8 cellular contexts compared by ENCODE assay signal in genomic region chr18:11947214-11948119, GRCh38.
DNase-seq lines count a peak whose midpoint lies in the region; ATAC-seq and TF ChIP-seq lines count a peak whose summit lies in the region.

No MANE protein-coding gene starts in this region.

- peak overlapping the region; percentile 44 for H3K4me3 ChIP-seq in GM06990 (replicated peaks; ENCODE audit: low read depth, low read length)

- no peaks in the 10 kb centered on the region for H3K27me3 ChIP-seq in GM06990 (replicated peaks; ENCODE audit: control insufficient read depth, insufficient read depth, low read length)

- peak; percentile 64 for DNase-seq in GM06990 (ENCODE audit: extremely low read depth, insufficient read length)
- peak; percentile 24 for DNase-seq in NCI-H2227 (lab: John Stamatoyannopoulos, UW; ENCODE audit: unreplicated experiment)
- peak; percentile 82 for DNase-seq in activated CD8-positive, alpha-beta memory T cell treated with anti-CD3 and anti-CD28 coated beads for 24 hours
- peak; percentile 16 for DNase-seq in effector CD8-positive, alpha-beta T cell (lab: John Stamatoyannopoulos, UW)
- peak; percentile 93 for DNase-seq in medulla oblongata (ENCODE audit: extremely low spot score)
- DNase-seq in stimulated activated CD4-positive, alpha-beta T cell treated with anti-CD3 and anti-CD28 coated beads, TNF-alpha, amount 100 ng/mL, for 48 hours (ENCODE audit: low read depth in 3 of 3) = peak; percentile 35 to 50 (median 37)
- no peak for DNase-seq in epidermal melanocyte (ENCODE audit: insufficient read length, low spot score)

- TF ChIP-seq CTCF in GM06990 (IDR thresholded peaks at IDR 0.05; ENCODE audit: insufficient read depth, low read length, poor library complexity, severe bottlenecking) = no peak

- ATAC-seq in HG02571 (IDR thresholded peaks at IDR 0.05; ENCODE audit: unreplicated experiment) = peak; percentile 82

- H3K36me3 ChIP-seq in GM06990 (ENCODE audit: control insufficient read depth, insufficient read depth, low read length) = no peaks in the 10 kb centered on the region
